In the genomic region with DNA sequence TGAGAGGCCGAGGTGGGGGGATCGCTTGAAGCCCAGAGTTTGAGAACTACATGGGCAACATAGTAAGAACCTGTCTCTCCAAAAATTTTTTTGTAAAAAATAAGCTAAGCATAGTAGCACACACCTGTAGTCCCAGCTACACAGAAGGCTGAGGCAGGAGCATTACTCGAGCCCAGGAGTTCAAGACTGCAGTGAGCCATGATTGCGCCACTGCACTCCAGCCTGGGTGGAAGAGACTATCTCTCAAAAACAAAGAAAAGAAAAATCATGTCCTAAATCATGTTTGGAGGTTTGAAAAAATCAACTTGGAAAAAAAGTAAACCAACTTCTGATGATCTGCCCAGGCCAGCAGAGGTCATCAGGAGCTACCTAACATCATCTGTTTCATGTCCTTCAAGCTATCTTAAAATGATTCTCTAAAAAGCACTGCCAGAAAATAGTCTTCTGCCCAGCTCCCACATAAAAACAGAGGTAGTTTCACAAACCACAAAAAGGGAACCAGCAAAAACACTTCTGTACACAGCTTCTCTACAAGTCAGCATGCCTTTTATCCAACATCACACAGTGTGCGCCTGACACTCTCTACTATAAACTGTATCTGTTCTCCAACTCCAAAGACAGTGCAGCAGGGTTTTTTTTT, we compare ENCODE assay signal across 12 cellular contexts.
A peak's percentile ranks its signal among the peaks of the same experiment; 100 is the strongest.
DNase-seq lines count a peak whose midpoint lies in the region; ATAC-seq and TF ChIP-seq lines count a peak whose summit lies in the region.
"Had no signal": no experiment of that assay in that cellular context is flagged by ENCODE, and none has a peak within 500 bp of the region (broad histone marks: within the 10 kb centered on the region; RNA-seq: fewer than 3 reads in every experiment).

No MANE protein-coding gene starts in this region.

- H3K79me2 ChIP-seq in MM.1S (ENCODE audit: low read length) = no peaks in the 10 kb centered on the region

- CTCF ChIA-PET in HEK293T (lab: Yijun Ruan, JAX) = no interaction called here

- H3F3A ChIP-seq in MM.1S (ENCODE audit: insufficient read depth, low read length) = no peaks in the 10 kb centered on the region

- H3K27ac Mint-ChIP-seq in activated naive CD4-positive, alpha-beta T cell treated with anti-CD3 and anti-CD28 coated beads, Interleukin-2, amount 50 U/mL, for 72 hours = no peak overlapping the region
- H3K27ac Mint-ChIP-seq: CD14-positive monocyte had no signal

- TF ChIP-seq POLR2A in transverse colon (IDR thresholded peaks at IDR 0.05) (no peak), lower leg skin (IDR thresholded peaks at IDR 0.05) (no peak)

- H3K4me1 ChIP-seq in right atrium auricular region (peaks cover 0 to 36% of the 10 kb centered on the region in 2 donors), MM.1S (ENCODE audit: low read length) (no peaks in the 10 kb centered on the region), transverse colon (no peaks in the 10 kb centered on the region)

- H3K27me3 ChIP-seq in right atrium auricular region (no peaks in the 10 kb centered on the region), MM.1S (replicated peaks; ENCODE audit: insufficient read depth, low read length) (no peaks in the 10 kb centered on the region), transverse colon (no peaks in the 10 kb centered on the region)
- H3K27me3 ChIP-seq: gastroesophageal sphincter had no signal

- no peak overlapping the region for H3K4me2 ChIP-seq in MM.1S (ENCODE audit: low read depth, low read length)

- DNase-seq in Right ventricle myocardium superior (no peak), right atrium auricular region (ENCODE audit: low spot score) (no peak), MM.1S (no peak), fibroblast of peridontal ligament (ENCODE audit: extremely low read depth) (peak; percentile 25), transverse colon (peak; percentile 8), lower leg skin (ENCODE audit: low spot score in 2 of 2) (no peak), HEK293T (ENCODE audit: extremely low spot score) (no peak)
- DNase-seq in activated naive CD4-positive, alpha-beta T cell treated with anti-CD3 and anti-CD28 coated beads, Interleukin-2, amount 50 U/mL, for 72 hours (ENCODE audit: low spot score in 2 of 2) = no peak
- DNase-seq: HCEC 1CT, SHP77 had no signal

- H3K27ac ChIP-seq in right atrium auricular region (no peak overlapping the region), MM.1S (ENCODE audit: low read length) (no peak overlapping the region), transverse colon (no peak overlapping the region)
- H3K27ac ChIP-seq: gastroesophageal sphincter had no signal

- in situ Hi-C loops in transverse colon (cut with MboI; ENCODE audit: low pct_ligation_motif_present in 1 of 4, low pct_unique_long_range_greater_than_20kb in 1 of 4, low sequenced_read_pairs in 3 of 4) = loop anchor here in 1 of 4 donors (25.0 kb wide), 1 partner anchor 421 kb away; no protein-coding TSS in a partner anchor

- H3K9me2 ChIP-seq in MM.1S (replicated peaks; ENCODE audit: insufficient read depth, low read length) = no peaks in the 10 kb centered on the region

- no peak overlapping the region for H3K9ac ChIP-seq in MM.1S (ENCODE audit: low read length)

- 82 to 84% methylated on average over 2 to 5 of the region's 5 CpGs for WGBS in transverse colon (ENCODE audit: low coverage in 1 of 2), 2 donors
- WGBS in lower leg skin, 2 donors = 69 to 88% methylated on average over 5 of the region's 5 CpGs

- ATAC-seq in Right ventricle myocardium superior (ENCODE audit: poor library complexity) = peak; percentile 35
- no peak for ATAC-seq in activated naive CD4-positive, alpha-beta T cell treated with anti-CD3 and anti-CD28 coated beads, Interleukin-2, amount 50 U/mL, for 72 hours
- ATAC-seq: gastroesophageal sphincter had no signal

- POLR2A ChIA-PET in HEK293T (lab: Yijun Ruan, JAX) = interaction anchor here (1.0 kb wide), 1 partner anchor 415 kb away, joined by 3 read pairs; no protein-coding TSS in a partner anchor

- H3K4me3 ChIP-seq in right atrium auricular region = no peak overlapping the region
- no peak overlapping the region for H3K4me3 ChIP-seq in MM.1S (ENCODE audit: low read length)
- H3K4me3 ChIP-seq in transverse colon = no peak overlapping the region
- H3K4me3 ChIP-seq in lower leg skin (ENCODE audit: low read depth, poor library complexity, severe bottlenecking) = no peak overlapping the region
- H3K4me3 ChIP-seq: gastroesophageal sphincter had no signal

- H3K9me3 ChIP-seq in right atrium auricular region = no peaks in the 10 kb centered on the region
- H3K9me3 ChIP-seq in MM.1S (replicated peaks; ENCODE audit: insufficient read depth, low read length) = no peaks in the 10 kb centered on the region
- no peaks in the 10 kb centered on the region for H3K9me3 ChIP-seq in transverse colon
- H3K9me3 ChIP-seq: gastroesophageal sphincter had no signal

- peaks cover 4 to 10% of the 10 kb centered on the region in 2 donors for H3K9me3 Mint-ChIP-seq in activated naive CD4-positive, alpha-beta T cell treated with anti-CD3 and anti-CD28 coated beads, Interleukin-2, amount 50 U/mL, for 72 hours
- H3K9me3 Mint-ChIP-seq: CD14-positive monocyte had no signal

- no peak overlapping the region for H2AFZ ChIP-seq in MM.1S (ENCODE audit: low read length)

- H4K20me1 ChIP-seq in MM.1S (ENCODE audit: insufficient read depth, low read length) = no peaks in the 10 kb centered on the region

- H3K36me3 ChIP-seq in right atrium auricular region (no peaks in the 10 kb centered on the region), MM.1S (replicated peaks; ENCODE audit: insufficient read depth, low read length) (no peaks in the 10 kb centered on the region), transverse colon (no peaks in the 10 kb centered on the region)
- H3K36me3 ChIP-seq: gastroesophageal sphincter had no signal

- TF ChIP-seq CTCF in right atrium auricular region (IDR thresholded peaks at IDR 0.05) (peak in 1 of 2 donors; percentile 29), MM.1S (IDR thresholded peaks at IDR 0.05; ENCODE audit: low read length) (0 out of 2 replicates have a peak, but pooled peaks have one; percentile 7), transverse colon (IDR thresholded peaks at IDR 0.05) (no peak), lower leg skin (IDR thresholded peaks at IDR 0.05) (no peak)

- intact Hi-C loops in Right ventricle myocardium superior (cut with DNase I) (loop anchor here (5.0 kb wide), 1 partner anchor 416 kb away; no protein-coding TSS in a partner anchor), transverse colon (cut with DNase I; ENCODE audit: low total_unique reads) (no loop called here), lower leg skin (cut with DNase I; ENCODE audit: low total_unique reads) (no loop called here)

- no peak for TF ChIP-seq EP300 in transverse colon (IDR thresholded peaks at IDR 0.05; ENCODE audit: low read depth)

- no peaks in the 10 kb centered on the region for H3K36me3 Mint-ChIP-seq in activated naive CD4-positive, alpha-beta T cell treated with anti-CD3 and anti-CD28 coated beads, Interleukin-2, amount 50 U/mL, for 72 hours
- H3K36me3 Mint-ChIP-seq: CD14-positive monocyte had no signal

TF ChIP-seq in HEK293T, 16 proteins besides CTCF, POLR2A, EP300 and RAD21:
- TF ChIP-seq ELF4 (IDR thresholded peaks at IDR 0.05) = no peak
- no peak for TF ChIP-seq L3MBTL2 (conservative IDR thresholded peaks at IDR 0.05)
- TF ChIP-seq SP1 (IDR thresholded peaks at IDR 0.05) = no peak
- TF ChIP-seq ARNT (IDR thresholded peaks at IDR 0.05) = no peak
- no peak for TF ChIP-seq FOXK2 (IDR thresholded peaks at IDR 0.05)
- no peak for TF ChIP-seq ZNF384 (IDR thresholded peaks at IDR 0.05)
- no peak for TF ChIP-seq CTBP1 (IDR thresholded peaks at IDR 0.05; ENCODE audit: borderline replicate concordance)
- no peak for TF ChIP-seq LEF1 (IDR thresholded peaks at IDR 0.05; ENCODE audit: borderline replicate concordance)
- TF ChIP-seq, protein P1, sequence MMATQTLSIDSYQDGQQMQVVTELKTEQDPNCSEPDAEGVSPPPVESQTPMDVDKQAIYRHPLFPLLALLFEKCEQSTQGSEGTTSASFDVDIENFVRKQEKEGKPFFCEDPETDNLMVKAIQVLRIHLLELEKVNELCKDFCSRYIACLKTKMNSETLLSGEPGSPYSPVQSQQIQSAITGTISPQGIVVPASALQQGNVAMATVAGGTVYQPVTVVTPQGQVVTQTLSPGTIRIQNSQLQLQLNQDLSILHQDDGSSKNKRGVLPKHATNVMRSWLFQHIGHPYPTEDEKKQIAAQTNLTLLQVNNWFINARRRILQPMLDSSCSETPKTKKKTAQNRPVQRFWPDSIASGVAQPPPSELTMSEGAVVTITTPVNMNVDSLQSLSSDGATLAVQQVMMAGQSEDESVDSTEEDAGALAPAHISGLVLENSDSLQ (IDR thresholded peaks at IDR 0.05) = no peak
- no peak for TF ChIP-seq BHLHE40 (IDR thresholded peaks at IDR 0.05; ENCODE audit: borderline replicate concordance)
- TF ChIP-seq NFRKB (IDR thresholded peaks at IDR 0.05) = no peak
- no peak for TF ChIP-seq FOXA1 (IDR thresholded peaks at IDR 0.05)
- TF ChIP-seq FOXM1 (IDR thresholded peaks at IDR 0.05; ENCODE audit: borderline replicate concordance) = no peak
- TF ChIP-seq HDGF (IDR thresholded peaks at IDR 0.05; ENCODE audit: borderline replicate concordance) = no peak
TF ChIP-seq in HEK293T: peak in this region for 0.

Comparison
In these comparisons a context has a peak if more than half of its experiments do, and no peak if none do; other contexts are left out.
1. DNase-seq: peak in fibroblast of peridontal ligament (single experiment) and transverse colon (single experiment); none in Right ventricle myocardium superior (single experiment), right atrium auricular region (single experiment), MM.1S (single experiment), lower leg skin (0 of 2), activated naive CD4-positive, alpha-beta T cell treated with anti-CD3 and anti-CD28 coated beads, Interleukin-2, amount 50 U/mL, for 72 hours (0 of 2) and HEK293T (single experiment).